ENCODE assay signal across 29 cellular contexts in genomic region chr14:25413058-25413457, GRCh38.
"Had no signal": no experiment of that assay in that cellular context is flagged by ENCODE, and none has a peak within 500 bp of the region (broad histone marks: within the 10 kb centered on the region; RNA-seq: fewer than 3 reads in every experiment).

No MANE protein-coding gene starts in this region.

- H3K4me3 ChIP-seq: adrenal gland, body of pancreas, esophagus squamous epithelium, gastroesophageal sphincter had no signal

- H3K27me3 Mint-ChIP-seq: activated CD4-positive, alpha-beta memory T cell treated with anti-CD3 and anti-CD28 coated beads for 36 hours; activated CD4-positive, alpha-beta T cell treated with anti-CD3 and anti-CD28 coated beads for 36 hours; activated CD4-positive, alpha-beta T cell treated with anti-CD3 and anti-CD28 coated beads, Interleukin-2, amount 10 ng/mL, durations not matched to agents 24 days and 14 days; activated CD8-positive, alpha-beta memory T cell treated with anti-CD3 and anti-CD28 coated beads, Interleukin-2, amount 10 ng/mL, durations not matched to agents 7 days and 5 days; activated naive CD4-positive, alpha-beta T cell treated with anti-CD3 and anti-CD28 coated beads, Interleukin-2, amount 50 U/mL, for 24 hours; activated naive CD8-positive, alpha-beta T cell treated with anti-CD3 and anti-CD28 coated beads for 36 hours; activated naive CD8-positive, alpha-beta T cell treated with anti-CD3 and anti-CD28 coated beads, Interleukin-2, amount 50 U/mL, for 24 hours had no signal

- ATAC-seq: activated CD4-positive, alpha-beta T cell treated with anti-CD3 and anti-CD28 coated beads for 36 hours; activated CD8-positive, alpha-beta memory T cell treated with anti-CD3 and anti-CD28 coated beads, Interleukin-2, amount 10 ng/mL, durations not matched to agents 7 days and 5 days; activated CD8-positive, alpha-beta T cell treated with anti-CD3 and anti-CD28 coated beads, Interleukin-2, amount 10 ng/mL, durations not matched to agents 7 days and 5 days; activated naive CD8-positive, alpha-beta T cell treated with anti-CD3 and anti-CD28 coated beads, Interleukin-2, amount 50 U/mL, for 24 hours; body of pancreas; gastroesophageal sphincter had no signal

- H3K27ac ChIP-seq: adrenal gland, body of pancreas, epithelial cell of prostate, esophagus squamous epithelium, gastroesophageal sphincter had no signal

- H3K4me1 Mint-ChIP-seq: activated CD4-positive, alpha-beta T cell treated with anti-CD3 and anti-CD28 coated beads for 36 hours; activated CD4-positive, alpha-beta T cell treated with anti-CD3 and anti-CD28 coated beads, Interleukin-2, amount 10 ng/mL, durations not matched to agents 24 days and 14 days; activated CD8-positive, alpha-beta memory T cell treated with anti-CD3 and anti-CD28 coated beads, Interleukin-2, amount 10 ng/mL, durations not matched to agents 7 days and 5 days; activated naive CD4-positive, alpha-beta T cell treated with anti-CD3 and anti-CD28 coated beads, Interleukin-2, amount 50 U/mL, for 24 hours; activated naive CD8-positive, alpha-beta T cell treated with anti-CD3 and anti-CD28 coated beads for 36 hours; activated naive CD8-positive, alpha-beta T cell treated with anti-CD3 and anti-CD28 coated beads, Interleukin-2, amount 50 U/mL, for 24 hours had no signal

- H3K36me3 Mint-ChIP-seq: activated CD4-positive, alpha-beta memory T cell treated with anti-CD3 and anti-CD28 coated beads for 36 hours; activated CD8-positive, alpha-beta memory T cell treated with anti-CD3 and anti-CD28 coated beads, Interleukin-2, amount 10 ng/mL, durations not matched to agents 7 days and 5 days; activated naive CD4-positive, alpha-beta T cell treated with anti-CD3 and anti-CD28 coated beads, Interleukin-2, amount 50 U/mL, for 24 hours; activated naive CD8-positive, alpha-beta T cell treated with anti-CD3 and anti-CD28 coated beads for 36 hours had no signal

- H3K27me3 ChIP-seq: adrenal gland, body of pancreas, esophagus squamous epithelium, gastroesophageal sphincter had no signal

- H3K27ac Mint-ChIP-seq: activated CD4-positive, alpha-beta memory T cell treated with anti-CD3 and anti-CD28 coated beads for 36 hours; activated CD4-positive, alpha-beta T cell treated with anti-CD3 and anti-CD28 coated beads for 36 hours; activated CD4-positive, alpha-beta T cell treated with anti-CD3 and anti-CD28 coated beads, Interleukin-2, amount 10 ng/mL, durations not matched to agents 24 days and 14 days; activated CD8-positive, alpha-beta memory T cell treated with anti-CD3 and anti-CD28 coated beads, Interleukin-2, amount 10 ng/mL, durations not matched to agents 7 days and 5 days; activated CD8-positive, alpha-beta T cell treated with anti-CD3 and anti-CD28 coated beads, Interleukin-2, amount 10 ng/mL, durations not matched to agents 7 days and 5 days; activated naive CD4-positive, alpha-beta T cell treated with anti-CD3 and anti-CD28 coated beads for 36 hours; activated naive CD4-positive, alpha-beta T cell treated with anti-CD3 and anti-CD28 coated beads, Interleukin-2, amount 50 U/mL, for 24 hours; activated naive CD8-positive, alpha-beta T cell treated with anti-CD3 and anti-CD28 coated beads for 36 hours; activated naive CD8-positive, alpha-beta T cell treated with anti-CD3 and anti-CD28 coated beads, Interleukin-2, amount 50 U/mL, for 24 hours; activated T-helper 1 cell treated with anti-CD3 and anti-CD28 coated beads, Interleukin-12 subunit alpha, Interleukin-12 subunit beta, Interleukin-2, Interleukin-4 antibody, amounts not matched to agents 30 ng/mL and 10 ng/mL and 1 ng/mL, durations not matched to agents 14 hours and 24 hours and 36 hours; activated T-helper 2 cell treated with anti-CD3 and anti-CD28 coated beads, Interferon-gamma antibody, Interleukin-2, Interleukin-4, amounts not matched to agents 10 μg/mL and 5 μg/mL and 100 μg/mL, durations not matched to agents 14 hours and 24 hours and 36 hours had no signal

- H3K9me3 Mint-ChIP-seq: activated CD4-positive, alpha-beta memory T cell treated with anti-CD3 and anti-CD28 coated beads for 36 hours; activated CD4-positive, alpha-beta T cell treated with anti-CD3 and anti-CD28 coated beads, Interleukin-2, amount 10 ng/mL, durations not matched to agents 24 days and 14 days; activated naive CD4-positive, alpha-beta T cell treated with anti-CD3 and anti-CD28 coated beads for 36 hours; activated naive CD4-positive, alpha-beta T cell treated with anti-CD3 and anti-CD28 coated beads, Interleukin-2, amount 50 U/mL, for 24 hours; activated naive CD8-positive, alpha-beta T cell treated with anti-CD3 and anti-CD28 coated beads for 36 hours; activated naive CD8-positive, alpha-beta T cell treated with anti-CD3 and anti-CD28 coated beads, Interleukin-2, amount 50 U/mL, for 24 hours; activated T-helper 1 cell treated with anti-CD3 and anti-CD28 coated beads, Interleukin-12 subunit alpha, Interleukin-12 subunit beta, Interleukin-2, Interleukin-4 antibody, amounts not matched to agents 30 ng/mL and 10 ng/mL and 1 ng/mL, durations not matched to agents 14 hours and 24 hours and 36 hours; activated T-helper 2 cell treated with anti-CD3 and anti-CD28 coated beads, Interferon-gamma antibody, Interleukin-2, Interleukin-4, amounts not matched to agents 10 μg/mL and 5 μg/mL and 100 μg/mL, durations not matched to agents 14 hours and 24 hours and 36 hours had no signal

- H3K4me3 Mint-ChIP-seq: activated CD4-positive, alpha-beta memory T cell treated with anti-CD3 and anti-CD28 coated beads for 36 hours; activated CD4-positive, alpha-beta T cell treated with anti-CD3 and anti-CD28 coated beads for 36 hours; activated CD4-positive, alpha-beta T cell treated with anti-CD3 and anti-CD28 coated beads, Interleukin-2, amount 10 ng/mL, durations not matched to agents 24 days and 14 days; activated CD8-positive, alpha-beta memory T cell treated with anti-CD3 and anti-CD28 coated beads, Interleukin-2, amount 10 ng/mL, durations not matched to agents 7 days and 5 days; activated CD8-positive, alpha-beta T cell treated with anti-CD3 and anti-CD28 coated beads, Interleukin-2, amount 10 ng/mL, durations not matched to agents 7 days and 5 days; activated naive CD4-positive, alpha-beta T cell treated with anti-CD3 and anti-CD28 coated beads for 36 hours; activated naive CD4-positive, alpha-beta T cell treated with anti-CD3 and anti-CD28 coated beads, Interleukin-2, amount 50 U/mL, for 24 hours; activated naive CD8-positive, alpha-beta T cell treated with anti-CD3 and anti-CD28 coated beads for 36 hours; activated naive CD8-positive, alpha-beta T cell treated with anti-CD3 and anti-CD28 coated beads, Interleukin-2, amount 50 U/mL, for 24 hours; activated T-helper 1 cell treated with anti-CD3 and anti-CD28 coated beads, Interleukin-12 subunit alpha, Interleukin-12 subunit beta, Interleukin-2, Interleukin-4 antibody, amounts not matched to agents 30 ng/mL and 10 ng/mL and 1 ng/mL, durations not matched to agents 14 hours and 24 hours and 36 hours had no signal

- H3K9me3 ChIP-seq: body of pancreas, esophagus squamous epithelium, gastroesophageal sphincter had no signal

- H3K4me1 ChIP-seq: adrenal gland, body of pancreas, esophagus squamous epithelium had no signal

- H3K36me3 ChIP-seq: adrenal gland, esophagus squamous epithelium, gastroesophageal sphincter had no signal

- DNase-seq: activated CD4-positive, alpha-beta memory T cell treated with anti-CD3 and anti-CD28 coated beads for 36 hours; activated CD4-positive, alpha-beta T cell treated with anti-CD3 and anti-CD28 coated beads for 36 hours; activated CD4-positive, alpha-beta T cell treated with anti-CD3 and anti-CD28 coated beads, Interleukin-2, amount 10 ng/mL, durations not matched to agents 24 days and 14 days; activated CD4-positive, CD25-positive, alpha-beta regulatory T cell; activated CD4-positive, CD25-positive, alpha-beta regulatory T cell treated with anti-CD3 and anti-CD28 coated beads, Interleukin-2, amount 50 U/mL, for 72 hours; activated CD8-positive, alpha-beta memory T cell treated with anti-CD3 and anti-CD28 coated beads, Interleukin-2, amount 10 ng/mL, durations not matched to agents 7 days and 5 days; activated CD8-positive, alpha-beta memory T cell treated with anti-CD3 and anti-CD28 coated beads, Interleukin-2, amount 50 U/mL, for 4 hours; activated CD8-positive, alpha-beta T cell treated with anti-CD3 and anti-CD28 coated beads, Interleukin-2, amount 10 ng/mL, durations not matched to agents 7 days and 5 days; activated effector memory CD4-positive, alpha-beta T cell treated with anti-CD3 and anti-CD28 coated beads, Interleukin-2, amount 50 U/mL, for 16 hours; activated naive CD4-positive, alpha-beta T cell treated with anti-CD3 and anti-CD28 coated beads for 36 hours; activated naive CD8-positive, alpha-beta T cell treated with anti-CD3 and anti-CD28 coated beads for 36 hours; activated naive CD8-positive, alpha-beta T cell treated with anti-CD3 and anti-CD28 coated beads, Interleukin-2, amount 50 U/mL, for 24 hours; activated T-cell treated with anti-CD3 and anti-CD28 coated beads, Interleukin-2, amount 50 U/mL, for 1 hour; activated T-cell treated with anti-CD3 and anti-CD28 coated beads, Interleukin-2, amount 50 U/mL, for 48 hours; adrenal gland; amygdala; aorta; body of pancreas; caudate nucleus; cortex of kidney; effector CD8-positive, alpha-beta T cell; esophagus squamous epithelium; foreskin melanocyte; T-helper 2 cell had no signal
